9 cellular contexts compared by ENCODE assay signal in the genomic region with DNA sequence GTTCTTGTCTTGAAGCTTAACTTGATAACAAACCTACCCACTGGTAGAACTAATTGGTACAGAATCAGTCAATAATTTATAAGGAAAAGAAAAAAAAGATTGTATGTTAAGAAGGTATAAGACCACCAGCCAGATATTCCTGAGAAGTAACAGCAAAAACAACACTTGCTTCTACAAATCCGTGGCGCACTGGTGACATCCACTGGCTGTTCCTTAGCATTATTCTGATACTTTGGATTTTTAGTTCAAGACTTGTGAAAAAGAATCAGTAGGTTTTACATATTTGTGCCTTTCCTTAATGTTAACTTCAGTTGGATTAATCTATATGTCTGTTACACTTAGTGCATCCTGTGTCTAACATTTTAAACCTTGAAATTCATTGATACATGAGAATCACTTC.
A peak's percentile ranks its signal among the peaks of the same experiment; 100 is the strongest.
DNase-seq lines count a peak whose midpoint lies in the region; ATAC-seq and TF ChIP-seq lines count a peak whose summit lies in the region.
"Had no signal": no experiment of that assay in that cellular context is flagged by ENCODE, and none has a peak within 500 bp of the region (broad histone marks: within the 10 kb centered on the region; RNA-seq: fewer than 3 reads in every experiment).

No MANE protein-coding gene starts in this region.

- no peaks in the 10 kb centered on the region for H3K9me3 ChIP-seq in OCI-LY7 (ENCODE audit: low read length)
- H3K9me3 ChIP-seq in smooth muscle cell (replicated peaks; ENCODE audit: low read depth): no peaks in the 10 kb centered on the region
- H3K9me3 ChIP-seq: BLaER1 treated with 17β-estradiol and CSF1 and Interleukin-3, amounts not matched to agents 10 nM and 100 nM had no signal

- H3K4me3 ChIP-seq in OCI-LY7 (ENCODE audit: low read depth, low read length, poor library complexity, severe bottlenecking) (no peak overlapping the region), foreskin fibroblast (ENCODE audit: low read depth in 1 of 2, low read length in 2 of 2) (no peak overlapping the region), smooth muscle cell (no peak overlapping the region)
- H3K4me3 ChIP-seq: BLaER1 treated with 17β-estradiol and CSF1 and Interleukin-3, amounts not matched to agents 10 nM and 100 nM had no signal

- H3K4me3 Mint-ChIP-seq in natural killer cell: no peak overlapping the region

- no peaks in the 10 kb centered on the region for H3K4me1 Mint-ChIP-seq in natural killer cell

- no TSS peak for BruUV-seq in OCI-LY7 (replicated peaks; lab: Mats Ljungman, UMichigan)

- H3F3A ChIP-seq in smooth muscle cell (ENCODE audit: low read depth): no peaks in the 10 kb centered on the region

- H3K9me2 ChIP-seq in OCI-LY7 (ENCODE audit: insufficient read depth, low read length): no peaks in the 10 kb centered on the region

- DNase-seq in NCI-H1092 treated with DMSO at 0.1 percent for 48 hours (lab: John Stamatoyannopoulos, UW) (peak; percentile 51), NCI-H1092 (lab: John Stamatoyannopoulos, UW) (no peak), OCI-LY7 (ENCODE audit: low spot score) (no peak), foreskin fibroblast (peak; percentile 1 to 49), smooth muscle cell (lab: John Stamatoyannopoulos, UW; ENCODE audit: unreplicated experiment) (no peak), germinal center (ENCODE audit: low spot score) (no peak), natural killer cell (no peak)

- intact Hi-C loops in OCI-LY7 (cut with micrococcal nuclease; ENCODE audit: unreplicated experiment) (no loop called here), natural killer cell (cut with micrococcal nuclease) (no loop called here)

- H3K27ac ChIP-seq in OCI-LY7 (ENCODE audit: low read depth, low read length, poor library complexity, severe bottlenecking) (no peak overlapping the region), smooth muscle cell (ENCODE audit: low read depth) (no peak overlapping the region)
- H3K27ac ChIP-seq: BLaER1 treated with 17β-estradiol and CSF1 and Interleukin-3, amounts not matched to agents 10 nM and 100 nM had no signal

- no peaks in the 10 kb centered on the region for H3K4me1 ChIP-seq in OCI-LY7 (ENCODE audit: insufficient read depth, low read length, poor library complexity, severe bottlenecking)
- no peaks in the 10 kb centered on the region for H3K4me1 ChIP-seq in smooth muscle cell (ENCODE audit: low read depth)
- H3K4me1 ChIP-seq: BLaER1 treated with 17β-estradiol and CSF1 and Interleukin-3, amounts not matched to agents 10 nM and 100 nM had no signal

- POLR2A ChIA-PET in OCI-LY7 (lab: Charles Lee): interaction anchor here (0.9 kb wide), 1 partner anchor 484 kb away, joined by 4 read pairs; no protein-coding TSS in a partner anchor

- H3K4me2 ChIP-seq in OCI-LY7 (ENCODE audit: low read length) (no peak overlapping the region), smooth muscle cell (no peak overlapping the region)
- H3K4me2 ChIP-seq: BLaER1 treated with 17β-estradiol and CSF1 and Interleukin-3, amounts not matched to agents 10 nM and 100 nM had no signal

- H3K9me3 Mint-ChIP-seq in natural killer cell: peaks cover 0 to 2% of the 10 kb centered on the region in 2 donors

- CTCF ChIA-PET in OCI-LY7 (lab: Charles Lee; ENCODE audit: unreplicated experiment): no interaction called here

- H3K79me2 ChIP-seq in OCI-LY7 (ENCODE audit: insufficient read depth, low read depth, low read length) (no peaks in the 10 kb centered on the region), smooth muscle cell (ENCODE audit: low read depth) (no peaks in the 10 kb centered on the region)

- H3K9ac ChIP-seq in smooth muscle cell (ENCODE audit: low read depth): no peak overlapping the region
- H3K9ac ChIP-seq: BLaER1 treated with 17β-estradiol and CSF1 and Interleukin-3, amounts not matched to agents 10 nM and 100 nM had no signal

- no peaks in the 10 kb centered on the region for H3K36me3 Mint-ChIP-seq in natural killer cell

- TF ChIP-seq CTCF in OCI-LY7 (conservative IDR thresholded peaks at IDR 0.05; ENCODE audit: low read length) (peak; percentile 51), foreskin fibroblast (IDR thresholded peaks at IDR 0.05; ENCODE audit: low read depth, low read length) (peak; percentile 31), smooth muscle cell (IDR thresholded peaks at IDR 0.05; ENCODE audit: borderline replicate concordance, insufficient read depth, poor library complexity, severe bottlenecking) (peak; percentile 53), natural killer cell (IDR thresholded peaks at IDR 0.05) (no peak)

- H3K36me3 ChIP-seq in OCI-LY7 (ENCODE audit: insufficient read depth, low read length) (no peaks in the 10 kb centered on the region), smooth muscle cell (ENCODE audit: low read depth) (no peaks in the 10 kb centered on the region)
- H3K36me3 ChIP-seq: BLaER1 treated with 17β-estradiol and CSF1 and Interleukin-3, amounts not matched to agents 10 nM and 100 nM had no signal

- H2AFZ ChIP-seq in OCI-LY7 (ENCODE audit: low read length) (no peak overlapping the region), smooth muscle cell (ENCODE audit: low read depth) (no peak overlapping the region)

- H4K20me1 ChIP-seq in OCI-LY7 (ENCODE audit: insufficient read depth, low read length) (no peaks in the 10 kb centered on the region; the same call in 1 of the 2 replicates), smooth muscle cell (ENCODE audit: low read depth) (no peaks in the 10 kb centered on the region)
- H4K20me1 ChIP-seq: BLaER1 treated with 17β-estradiol and CSF1 and Interleukin-3, amounts not matched to agents 10 nM and 100 nM had no signal

- 18% methylated on average over 2 of the region's 2 CpGs for WGBS in smooth muscle cell (ENCODE audit: low lambda C conversion rate)

- ATAC-seq in natural killer cell: no peak
- no peak for ATAC-seq in HG03442 (IDR thresholded peaks at IDR 0.05; ENCODE audit: unreplicated experiment)

- no peaks in the 10 kb centered on the region for H3K27me3 Mint-ChIP-seq in natural killer cell (ENCODE audit: low read depth in 2 of 2)

- H3K27ac Mint-ChIP-seq in natural killer cell: no peak overlapping the region

- no peaks in the 10 kb centered on the region for H3K27me3 ChIP-seq in smooth muscle cell (ENCODE audit: low read depth)
- H3K27me3 ChIP-seq: BLaER1 treated with 17β-estradiol and CSF1 and Interleukin-3, amounts not matched to agents 10 nM and 100 nM had no signal

Comparison
In these comparisons a context has a peak if more than half of its experiments do, and no peak if none do; other contexts are left out.
1. DNase-seq: peak in NCI-H1092 treated with DMSO at 0.1 percent for 48 hours (single experiment) and foreskin fibroblast (2 of 2); none in NCI-H1092 (single experiment), OCI-LY7 (single experiment), smooth muscle cell (single experiment), germinal center (single experiment) and natural killer cell (single experiment).